In genomic region chr11:19868281-19868821, GRCh38 we compare ENCODE assay signal across 10 cellular contexts.
DNase-seq lines count a peak whose midpoint lies in the region; ATAC-seq and TF ChIP-seq lines count a peak whose summit lies in the region.
"Had no signal": no experiment of that assay in that cellular context is flagged by ENCODE, and none has a peak within 500 bp of the region (broad histone marks: within the 10 kb centered on the region; RNA-seq: fewer than 3 reads in every experiment).

No MANE protein-coding gene starts in this region.

- DNase-seq in DMS79 treated with DMSO at 0.1 percent for 48 hours (lab: John Stamatoyannopoulos, UW) (peak; percentile 82), NCI-H2107 treated with DMSO at 0.1 percent for 48 hours (lab: John Stamatoyannopoulos, UW; ENCODE audit: unreplicated experiment) (peak; percentile 64), endodermal cell (peak; percentile 64), myocyte (ENCODE audit: low read depth) (peak; percentile 100), SKM-1 (lab: John Stamatoyannopoulos, UW; ENCODE audit: unreplicated experiment) (no peak), SIG-M5 treated with dmso at 0.1 percent for 504 hours (lab: John Stamatoyannopoulos, UW; ENCODE audit: unreplicated experiment) (no peak)
- no peak for DNase-seq in activated T-cell treated with anti-CD3 and anti-CD28 coated beads, Interleukin-2, amount 50 U/mL, for 1 hour
- DNase-seq: activated gamma-delta T cell had no signal

- no peak overlapping the region for H3K4me3 Mint-ChIP-seq in endodermal cell

- no peak overlapping the region for H3K27ac ChIP-seq in endodermal cell (ENCODE audit: low read depth, low read length)

- H3K4me1 ChIP-seq in endodermal cell (ENCODE audit: control insufficient read depth, insufficient read depth, low read length): peaks cover 8% of the 10 kb centered on the region

- peaks cover 34% of the 10 kb centered on the region for H3K4me1 Mint-ChIP-seq in endodermal cell

- WGBS in endodermal cell (ENCODE audit: insufficient coverage in 1 of 2, insufficient read length in 1 of 2), 2 experiments: 66 to 85% methylated on average over 4 to 6 of the region's 6 CpGs

- no peaks in the 10 kb centered on the region for H3K36me3 ChIP-seq in endodermal cell (ENCODE audit: control insufficient read depth, insufficient read depth, low read length)

- no peaks in the 10 kb centered on the region for H3K9me3 ChIP-seq in endodermal cell (ENCODE audit: control insufficient read depth, low read length)

- no peaks in the 10 kb centered on the region for H3K36me3 Mint-ChIP-seq in endodermal cell (ENCODE audit: low read depth)

- H3K4me3 ChIP-seq in endodermal cell (ENCODE audit: low read length): no peak overlapping the region
- H3K4me3 ChIP-seq: skin epidermis had no signal

- H3K27ac Mint-ChIP-seq in endodermal cell: no peak overlapping the region

- no peaks in the 10 kb centered on the region for H3K27me3 ChIP-seq in endodermal cell (ENCODE audit: control insufficient read depth, insufficient read depth, low read length, poor library complexity, severe bottlenecking)

- TF ChIP-seq CTCF in endodermal cell (conservative IDR thresholded peaks at IDR 0.05): no peak

- no peaks in the 10 kb centered on the region for H3K27me3 Mint-ChIP-seq in endodermal cell (ENCODE audit: insufficient read depth)

- no peaks in the 10 kb centered on the region for H3K9me3 Mint-ChIP-seq in endodermal cell

- no peak for ATAC-seq in HG03439 (IDR thresholded peaks at IDR 0.05; ENCODE audit: unreplicated experiment)

- H3K9ac ChIP-seq in endodermal cell (ENCODE audit: extremely low read depth, low read length, poor library complexity, severe bottlenecking): no peak overlapping the region

Comparison
In these comparisons a context has a peak if more than half of its experiments do, and no peak if none do; other contexts are left out.
1. DNase-seq: peak in DMS79 treated with DMSO at 0.1 percent for 48 hours (single experiment), NCI-H2107 treated with DMSO at 0.1 percent for 48 hours (single experiment), endodermal cell (single experiment) and myocyte (single experiment); none in activated T-cell treated with anti-CD3 and anti-CD28 coated beads, Interleukin-2, amount 50 U/mL, for 1 hour (single experiment), SKM-1 (single experiment) and SIG-M5 treated with dmso at 0.1 percent for 504 hours (single experiment).